ENCODE assay signal across 18 cellular contexts in the genomic region with DNA sequence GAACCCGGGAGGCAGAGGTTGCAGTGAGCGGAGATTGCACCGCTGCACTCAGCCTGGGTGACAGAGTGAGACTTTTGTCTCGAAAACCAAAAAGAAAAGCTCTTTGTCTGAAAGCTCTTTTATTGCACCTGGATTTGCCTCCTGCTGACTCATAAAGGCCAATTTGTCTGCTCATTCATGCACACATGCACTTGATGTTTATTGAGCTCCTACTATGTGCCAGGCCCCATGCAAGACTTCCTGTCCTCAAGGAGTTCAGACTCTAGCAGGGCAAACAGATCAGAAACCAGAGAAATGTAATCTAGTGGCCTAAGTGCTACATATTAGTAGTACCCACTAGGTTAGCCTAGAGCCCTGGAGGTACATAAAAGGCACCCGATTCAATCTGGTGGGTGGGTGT. TPM values are rescaled to one million over a fixed set of nuclear protein-coding genes. Genes with fewer than 3 reads are reported as not detected.
"Had no signal": no experiment of that assay in that cellular context is flagged by ENCODE, and none has a peak within 500 bp of the region (broad histone marks: within the 10 kb centered on the region; RNA-seq: fewer than 3 reads in every experiment).

No MANE protein-coding gene starts in this region.

- DNase-seq: activated CD4-positive, alpha-beta memory T cell treated with anti-CD3 and anti-CD28 coated beads for 36 hours; activated CD4-positive, CD25-positive, alpha-beta regulatory T cell treated with anti-CD3 and anti-CD28 coated beads, Interleukin-2, amount 50 U/mL, for 72 hours; activated gamma-delta T cell treated with Interleukin-2 at 50 U/mL for 16 hours; activated naive CD8-positive, alpha-beta T cell treated with anti-CD3 and anti-CD28 coated beads for 36 hours; activated T-cell treated with anti-CD3 and anti-CD28 coated beads, Interleukin-2, amount 50 U/mL, for 72 hours; brain microvascular endothelial cell; cerebellar nuclear complex; hypothalamus; midbrain; naive B cell; pancreas; stimulated activated CD4-positive, alpha-beta T cell treated with anti-CD3 and anti-CD28 coated beads, Interleukin-4, amount 100 ng/mL, for 1 hour; stimulated activated CD8-positive, alpha-beta memory T cell treated with anti-CD3 and anti-CD28 coated beads, Interleukin-4, amount 100 ng/mL, for 48 hours; stimulated activated naive CD8-positive, alpha-beta T cell treated with anti-CD3 and anti-CD28 coated beads, Interleukin-15, amount 100 ng/mL, for 72 hours; testis; upper lobe of right lung had no signal

- H3K36me3 ChIP-seq: brain microvascular endothelial cell, lower lobe of right lung, pancreas, upper lobe of right lung had no signal

- H3K27me3 ChIP-seq: brain microvascular endothelial cell, pancreas, testis, upper lobe of right lung had no signal

- H3K9me3 ChIP-seq: lower lobe of right lung, pancreas, testis, upper lobe of right lung had no signal

- ATAC-seq: activated T-cell treated with anti-CD3 and anti-CD28 coated beads, Interleukin-2, amount 50 U/mL, for 72 hours; lower lobe of right lung; pancreas; stimulated activated naive CD8-positive, alpha-beta T cell treated with anti-CD3 and anti-CD28 coated beads, Interleukin-15, amount 100 ng/mL, for 72 hours; upper lobe of right lung had no signal

- H3K27ac ChIP-seq: brain microvascular endothelial cell, lower lobe of right lung, pancreas, upper lobe of right lung had no signal

- H3K4me1 ChIP-seq: lower lobe of right lung, pancreas, upper lobe of right lung had no signal

- H3K4me3 ChIP-seq: lower lobe of right lung, pancreas, testis, upper lobe of right lung had no signal

RNA-seq across cellular contexts. Expression of gene CABP1, which starts 30.2 kb away (rescaled TPM):
- total RNA-seq: T-helper 2 cell treated with Interferon-gamma antibody and Interleukin-4, amounts not matched to agents 100 ng/mL and 5 ng/mL, for 36 hours had no signal
